ENCODE assay signal across 9 cellular contexts in genomic region chr12:64621257-64621942, GRCh38. TPM values are rescaled to one million over a fixed set of nuclear protein-coding genes. Genes with fewer than 3 reads are reported as not detected.
A peak's percentile ranks its signal among the peaks of the same experiment; 100 is the strongest.
DNase-seq lines count a peak whose midpoint lies in the region; ATAC-seq and TF ChIP-seq lines count a peak whose summit lies in the region.
"Had no signal": no experiment of that assay in that cellular context is flagged by ENCODE, and none has a peak within 500 bp of the region (broad histone marks: within the 10 kb centered on the region; RNA-seq: fewer than 3 reads in every experiment).

No MANE protein-coding gene starts in this region.

- no peaks in the 10 kb centered on the region for H3K27me3 ChIP-seq in HL-60 (ENCODE audit: insufficient read depth, poor library complexity, severe bottlenecking)

- H3K4me3 ChIP-seq in HL-60 (replicated peaks; ENCODE audit: insufficient read depth, low read length): no peak overlapping the region
- H3K4me3 ChIP-seq: K562 had no signal

- no peaks in the 10 kb centered on the region for H3K27me3 Mint-ChIP-seq in mesothelial cell of epicardium (ENCODE audit: low read depth)

- CTCF ChIA-PET in GM10248 (lab: Yijun Ruan, JAX): interaction anchor here (2.1 kb wide), 1 partner anchor 10 kb away, joined by 5 read pairs; no protein-coding TSS in a partner anchor

- H3K4me1 Mint-ChIP-seq in mesothelial cell of epicardium: peaks cover 21% of the 10 kb centered on the region

- no peak overlapping the region for H3K27ac Mint-ChIP-seq in mesothelial cell of epicardium

- H3K9me3 Mint-ChIP-seq in mesothelial cell of epicardium: no peaks in the 10 kb centered on the region

- POLR2A ChIA-PET in GM10248 (lab: Yijun Ruan, JAX): interaction anchor here (0.5 to 0.6 kb wide), 2 partner anchors 8 to 164 kb away, joined by 6 to 7 read pairs; no protein-coding TSS in a partner anchor

- H3K4me3 Mint-ChIP-seq in mesothelial cell of epicardium: no peak overlapping the region

- DNase-seq in GM10248 (ENCODE audit: extremely low spot score): peak; percentile 76
- peak in 1 of 2 experiments; percentile 56 for DNase-seq in HL-60 (ENCODE audit: low read depth in 1 of 2, low spot score in 1 of 2)
- DNase-seq in fibroblast of gingiva (ENCODE audit: low read depth): peak; percentile 36
- DNase-seq in putamen (ENCODE audit: low spot score): no peak
- no peak for DNase-seq in mesothelial cell of epicardium (ENCODE audit: low spot score in 2 of 2, unreplicated experiment in 2 of 2)
- DNase-seq in NCI-H2171 (lab: John Stamatoyannopoulos, UW): no peak
- DNase-seq in DMS53 (lab: John Stamatoyannopoulos, UW): no peak

- TF ChIP-seq CTCF in GM10248 (IDR thresholded peaks at IDR 0.05; ENCODE audit: control extremely low read depth, extremely low read depth, low read depth, missing control alignments) (no peak), HL-60 (IDR thresholded peaks at IDR 0.05; ENCODE audit: insufficient read depth, low read length) (no peak), mesothelial cell of epicardium (IDR thresholded peaks at IDR 0.05; ENCODE audit: unreplicated experiment) (no peak)

- peak; percentile 70 for ATAC-seq in GM21526 (IDR thresholded peaks at IDR 0.05; ENCODE audit: low FRiP score, unreplicated experiment)
- ATAC-seq: K562 had no signal

- H3K36me3 Mint-ChIP-seq in mesothelial cell of epicardium: no peaks in the 10 kb centered on the region

- H3K27ac ChIP-seq in HL-60 (replicated peaks): peak overlapping the region; percentile 49

RNA-seq across cellular contexts. Expression of gene RASSF3, which starts 11.1 kb away (rescaled TPM):
- 16.3 to 18.8 TPM (median 16.3 TPM) in 3 replicates for total RNA-seq in mesothelial cell of epicardium

Comparison
In these comparisons a context has a peak if more than half of its experiments do, and no peak if none do; other contexts are left out.
1. DNase-seq: peak in GM10248 (single experiment) and fibroblast of gingiva (single experiment); none in putamen (single experiment), mesothelial cell of epicardium (0 of 2), NCI-H2171 (single experiment) and DMS53 (single experiment).